In the genomic region with DNA sequence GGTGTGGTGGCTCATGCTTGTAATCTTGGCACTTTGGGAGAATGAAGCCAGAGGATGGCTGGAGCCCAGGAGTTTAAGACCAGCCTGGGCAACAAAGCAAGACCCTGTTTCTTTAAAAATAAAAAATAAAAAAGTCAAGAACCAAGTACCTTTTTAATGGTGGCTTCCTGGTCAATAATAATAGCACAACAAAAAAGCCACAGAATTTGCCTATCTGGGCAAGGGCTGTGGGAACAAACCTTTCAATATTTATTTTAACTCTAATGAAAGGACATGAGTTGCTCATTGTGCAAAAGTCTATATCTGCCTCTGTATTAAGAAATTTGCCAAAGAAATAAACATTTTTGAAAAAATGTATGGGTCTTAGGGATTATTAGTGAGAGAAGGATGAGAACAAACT, we compare ENCODE assay signal across 1 cellular context.
TF ChIP-seq lines count a peak whose summit lies in the region.

No MANE protein-coding gene starts in this region.

TF ChIP-seq in H1, 55 proteins besides CTCF, POLR2A, EP300 and RAD21:
- TF ChIP-seq SP2 (IDR thresholded peaks at IDR 0.05; ENCODE audit: low read length) = no peak
- no peak for TF ChIP-seq POU5F1 (IDR thresholded peaks at IDR 0.05; ENCODE audit: low read depth, low read length)
- TF ChIP-seq SP4 (IDR thresholded peaks at IDR 0.05; ENCODE audit: low read length) = no peak
- no peak for TF ChIP-seq YY1 (IDR thresholded peaks at IDR 0.05; ENCODE audit: low read depth, low read length)
- TF ChIP-seq SIX5 (IDR thresholded peaks at IDR 0.05; ENCODE audit: low read depth, low read length) = no peak
- no peak for TF ChIP-seq SAP30 (IDR thresholded peaks at IDR 0.05; ENCODE audit: insufficient read depth, insufficient replicate concordance, low read length)
- no peak for TF ChIP-seq RFX5 (IDR thresholded peaks at IDR 0.05; ENCODE audit: borderline replicate concordance, low read depth, low read length)
- TF ChIP-seq SIRT6 (IDR thresholded peaks at IDR 0.05; ENCODE audit: low read length) = no peak
- no peak for TF ChIP-seq CBX5 (IDR thresholded peaks at IDR 0.05; ENCODE audit: low read depth, low read length)
